8 cellular contexts compared by ENCODE assay signal in genomic region chr12:6451348-6452244, GRCh38. TPM values are rescaled to one million over a fixed set of nuclear protein-coding genes. Genes with fewer than 3 reads are reported as not detected.
DNase-seq lines count a peak whose midpoint lies in the region; ATAC-seq, FAIRE-seq and TF ChIP-seq lines count a peak whose summit lies in the region.

TAPBPL (plus strand) TSS chr12:6452042; CDS start chr12:6452249, 207 bp downstream.

- H3K4me1 Mint-ChIP-seq in CD8-positive, alpha-beta memory T cell, result peaks cover 71 to 82% (median 76%) of the 10 kb centered on the region in 3 donors
- peaks cover 34 to 38% of the 10 kb centered on the region in 2 donors for H3K4me1 Mint-ChIP-seq in natural killer cell treated with Interleukin-12 subunit alpha and Interleukin-12 subunit beta and Interleukin-15 and Interleukin-18, amount 100 ng/mL, for 72 hours (ENCODE audit: low read depth in 2 of 2)

- POLR2A ChIA-PET in CD8-positive, alpha-beta memory T cell (lab: Charles Lee), result interaction anchor here (1.0 to 8.1 kb wide), 12 partner anchors 8 to 117 kb away, joined by 3 to 109 read pairs (median 6); partner anchors contain the start of genes GAPDH, MRPL51 and VAMP1

- H3K27ac Mint-ChIP-seq in CD8-positive, alpha-beta memory T cell, result peak within 1 kb of the TSS; percentile 91 to 100 (median 98)
- H3K27ac Mint-ChIP-seq in natural killer cell treated with Interleukin-12 subunit alpha and Interleukin-12 subunit beta and Interleukin-15 and Interleukin-18, amount 100 ng/mL, for 72 hours, result peak within 1 kb of the TSS; percentile 100

- H3K27me3 ChIP-seq in CD8-positive, alpha-beta memory T cell (ENCODE audit: insufficient read depth, low read length, poor library complexity, severe bottlenecking), result no peaks in the 10 kb centered on the region
- no peaks in the 10 kb centered on the region for H3K27me3 ChIP-seq in subcutaneous abdominal adipose tissue (ENCODE audit: control insufficient read depth in 5 of 5, insufficient read depth in 4 of 5, low read length in 5 of 5)

- H3K27ac ChIP-seq in CD8-positive, alpha-beta memory T cell (ENCODE audit: low read depth, low read length), result peak within 1 kb of the TSS; percentile 93
- peak within 1 kb of the TSS; percentile 97 for H3K27ac ChIP-seq in subcutaneous abdominal adipose tissue (ENCODE audit: low read depth, low read length)

- H3K4me3 ChIP-seq in CD8-positive, alpha-beta memory T cell (ENCODE audit: low read length), result peak within 1 kb of the TSS; percentile 96
- H3K4me3 ChIP-seq in fibroblast of pulmonary artery (replicated peaks; ENCODE audit: low read depth, low read length), result peak within 1 kb of the TSS; percentile 68
- H3K4me3 ChIP-seq in subcutaneous abdominal adipose tissue (ENCODE audit: low read depth in 1 of 5, low read length in 5 of 5), result peak within 1 kb of the TSS; percentile 77 to 98 (median 96)

- H3K36me3 Mint-ChIP-seq in CD8-positive, alpha-beta memory T cell, result peaks cover 3 to 74% (median 27%) of the 10 kb centered on the region in 3 donors
- H3K36me3 Mint-ChIP-seq in natural killer cell treated with Interleukin-12 subunit alpha and Interleukin-12 subunit beta and Interleukin-15 and Interleukin-18, amount 100 ng/mL, for 72 hours, result peaks cover 11% of the 10 kb centered on the region

- H3K4me3 Mint-ChIP-seq in CD8-positive, alpha-beta memory T cell, result peak within 1 kb of the TSS; percentile 94 to 100 (median 99)
- peak within 1 kb of the TSS; percentile 100 for H3K4me3 Mint-ChIP-seq in natural killer cell treated with Interleukin-12 subunit alpha and Interleukin-12 subunit beta and Interleukin-15 and Interleukin-18, amount 100 ng/mL, for 72 hours

- CTCF ChIA-PET in CD8-positive, alpha-beta memory T cell (lab: Charles Lee), result interaction anchor here (0.6 to 14.0 kb wide), 9 partner anchors 10 to 116 kb away, joined by 3 to 179 read pairs (median 5); partner anchors contain the start of gene VAMP1

- peaks cover 23% of the 10 kb centered on the region for H3K36me3 ChIP-seq in CD8-positive, alpha-beta memory T cell (ENCODE audit: insufficient read depth, low read length)
- peaks cover 8 to 33% (median 20%) of the 10 kb centered on the region in 5 donors for H3K36me3 ChIP-seq in subcutaneous abdominal adipose tissue (ENCODE audit: control insufficient read depth in 5 of 5, insufficient read depth in 5 of 5, low read length in 5 of 5)

- H3K9me3 Mint-ChIP-seq in CD8-positive, alpha-beta memory T cell, result no peaks in the 10 kb centered on the region
- H3K9me3 Mint-ChIP-seq in natural killer cell treated with Interleukin-12 subunit alpha and Interleukin-12 subunit beta and Interleukin-15 and Interleukin-18, amount 100 ng/mL, for 72 hours, result no peaks in the 10 kb centered on the region

- peak; percentile 44 for ATAC-seq in GM21367 (IDR thresholded peaks at IDR 0.05; ENCODE audit: unreplicated experiment)
- peak; percentile 91 to 95 for ATAC-seq in natural killer cell treated with Interleukin-12 subunit alpha and Interleukin-12 subunit beta and Interleukin-15 and Interleukin-18, amount 100 ng/mL, for 72 hours

- in situ Hi-C loops in KBM-7 (cut with MboI; ENCODE audit: low pct_unique_long_range_greater_than_20kb, low sequenced_read_pairs), result no loop called here

- peaks cover 59% of the 10 kb centered on the region for H3K4me1 ChIP-seq in CD8-positive, alpha-beta memory T cell (ENCODE audit: insufficient read depth, low read length)
- peaks cover 6 to 38% (median 31%) of the 10 kb centered on the region in 5 donors for H3K4me1 ChIP-seq in subcutaneous abdominal adipose tissue (ENCODE audit: control insufficient read depth in 5 of 5, insufficient read depth in 5 of 5, low read length in 5 of 5)

- no peak for TF ChIP-seq CTCF in fibroblast of pulmonary artery (IDR thresholded peaks at IDR 0.05; ENCODE audit: low read length, missing control alignments)

- no peaks in the 10 kb centered on the region for H3K9me3 ChIP-seq in CD8-positive, alpha-beta memory T cell (ENCODE audit: low read length)
- H3K9me3 ChIP-seq in subcutaneous abdominal adipose tissue (ENCODE audit: control insufficient read depth in 5 of 5, low read length in 5 of 5), result no peaks in the 10 kb centered on the region

- H3K9ac ChIP-seq in subcutaneous abdominal adipose tissue (ENCODE audit: low read length in 5 of 5), result peak within 1 kb of the TSS; percentile 71 to 98 (median 92)

- H3K27me3 Mint-ChIP-seq in CD8-positive, alpha-beta memory T cell, result no peaks in the 10 kb centered on the region
- no peaks in the 10 kb centered on the region for H3K27me3 Mint-ChIP-seq in natural killer cell treated with Interleukin-12 subunit alpha and Interleukin-12 subunit beta and Interleukin-15 and Interleukin-18, amount 100 ng/mL, for 72 hours

- FAIRE-seq in RCC 7860 (lab: Jason Lieb, UNC), result no peak

- peak; percentile 77 to 90 (median 86) for DNase-seq in CD8-positive, alpha-beta memory T cell
- peak; percentile 89 for DNase-seq in KBM-7
- DNase-seq in RCC 7860 (ENCODE audit: low spot score), result peak; percentile 51
- peak; percentile 67 for DNase-seq in activated effector memory CD4-positive, alpha-beta T cell treated with Interleukin-2 at 50 U/mL for 16 hours
- peak; percentile 84 for DNase-seq in fibroblast of pulmonary artery (ENCODE audit: low read depth)
- peak; percentile 91 for DNase-seq in natural killer cell treated with Interleukin-12 subunit alpha and Interleukin-12 subunit beta and Interleukin-15 and Interleukin-18, amount 100 ng/mL, for 72 hours (ENCODE audit: low spot score)

RNA-seq across cellular contexts. Expression of gene TAPBPL, which starts in this region (rescaled TPM):
- 10 to 100 TPM; 29.1 to 32.0 TPM for total RNA-seq in CD8-positive, alpha-beta memory T cell
- polyA plus RNA-seq in CD8-positive, alpha-beta memory T cell, result 131 TPM
- total RNA-seq in natural killer cell treated with Interleukin-12 subunit alpha and Interleukin-12 subunit beta and Interleukin-15 and Interleukin-18, amount 100 ng/mL, for 72 hours, result 10 to 100 TPM; 24.6 to 26.3 TPM

Comparison
In these comparisons a context has a peak if more than half of its experiments do, and no peak if none do; other contexts are left out.
1. Peak in every context shown above with its lines: DNase-seq, ATAC-seq, H3K4me3 ChIP-seq and H3K27ac ChIP-seq.